ENCODE assay signal across 13 cellular contexts in the genomic region with DNA sequence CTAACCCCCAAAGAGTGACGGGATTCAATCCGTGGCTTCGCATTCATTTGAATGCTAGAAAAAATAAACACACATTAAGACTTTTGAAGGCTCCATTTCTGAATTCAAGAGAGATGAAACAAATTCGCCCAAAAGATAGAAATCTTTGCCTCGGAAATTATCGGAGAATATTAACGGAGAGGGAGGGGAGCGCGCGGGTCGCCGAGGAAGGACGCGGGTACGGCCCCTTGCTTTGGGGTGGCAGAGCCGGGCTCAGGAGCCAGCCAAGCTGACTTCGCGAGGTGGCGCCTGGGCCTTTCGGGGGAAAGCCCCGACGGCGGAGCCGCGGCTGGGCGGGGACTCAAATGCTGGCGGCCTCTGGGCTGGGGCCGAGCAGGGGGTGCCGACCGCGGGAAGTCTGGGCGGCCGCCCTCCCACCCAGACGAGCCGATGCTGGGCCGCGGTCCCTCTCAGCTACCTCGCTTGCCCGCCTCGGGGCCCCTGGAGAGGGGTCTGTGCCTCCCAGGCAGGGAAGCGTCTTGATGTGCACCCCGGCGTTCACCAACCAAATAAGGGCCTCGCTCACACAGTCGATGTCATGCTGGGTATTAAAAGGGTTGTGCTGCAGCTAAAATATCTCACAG. TPM values are rescaled to one million over a fixed set of nuclear protein-coding genes. Genes with fewer than 3 reads are reported as not detected.
DNase-seq lines count a peak whose midpoint lies in the region; ATAC-seq and TF ChIP-seq lines count a peak whose summit lies in the region.
"Had no signal": no experiment of that assay in that cellular context is flagged by ENCODE, and none has a peak within 500 bp of the region (broad histone marks: within the 10 kb centered on the region; RNA-seq: fewer than 3 reads in every experiment).

No MANE protein-coding gene starts in this region.

- POLR2A ChIA-PET in WTC11 (lab: Charles Lee): no interaction called here
- POLR2A ChIA-PET in Caco-2 (lab: Charles Lee): no interaction called here

- H3K4me3 ChIP-seq in mesendoderm (ENCODE audit: low read length) (no peak overlapping the region), stomach (peak overlapping the region in 1 of 4 donors; percentile 37), Caco-2 (ENCODE audit: low read depth, low read length) (no peak overlapping the region)

- no peak overlapping the region for H3K4me2 ChIP-seq in mesendoderm (ENCODE audit: low read length)

- no peaks in the 10 kb centered on the region for H3K36me3 ChIP-seq in ES-I3 (ENCODE audit: insufficient read depth, low read length)
- no peaks in the 10 kb centered on the region for H3K36me3 ChIP-seq in mesendoderm (ENCODE audit: control insufficient read depth, insufficient read depth, low read length)
- no peaks in the 10 kb centered on the region for H3K36me3 ChIP-seq in stomach
- no peaks in the 10 kb centered on the region for H3K36me3 ChIP-seq in Caco-2 (ENCODE audit: control insufficient read depth, insufficient read depth, low read length)

- H3K4me1 Mint-ChIP-seq in WTC11 (peaks cover 56% of the 10 kb centered on the region), Caco-2 (ENCODE audit: low read depth, unreplicated experiment) (no peaks in the 10 kb centered on the region)

- ATAC-seq in GM18520 (IDR thresholded peaks at IDR 0.05; ENCODE audit: unreplicated experiment) (peak; percentile 62), WTC11 (peak; percentile 30)

- CTCF ChIA-PET in WTC11 (lab: Charles Lee) (interaction anchor here (0.8 to 5.2 kb wide), 13 partner anchors 8 to 436 kb away, joined by 3 to 113 read pairs (median 7); a partner anchor contains a TSS), Caco-2 (lab: Charles Lee) (no interaction called here)

- H3K36me3 Mint-ChIP-seq in WTC11 (no peaks in the 10 kb centered on the region), Caco-2 (ENCODE audit: insufficient read depth, unreplicated experiment) (no peaks in the 10 kb centered on the region)

- TF ChIP-seq CTCF in WTC11 (IDR thresholded peaks at IDR 0.05) (no peak), stomach (IDR thresholded peaks at IDR 0.05) (no peak), Caco-2 (IDR thresholded peaks at IDR 0.05; ENCODE audit: insufficient read depth in 1 of 2, low read depth in 1 of 2, low read length in 1 of 2, severe bottlenecking in 1 of 2, unreplicated experiment in 1 of 2) (no peak)

- H3K23ac ChIP-seq in mesendoderm (ENCODE audit: low read length): no peak overlapping the region

- H3K27ac ChIP-seq in mesendoderm (ENCODE audit: low read depth, low read length): no peak overlapping the region
- H3K27ac ChIP-seq in stomach: no peak overlapping the region

- peak overlapping the region; percentile 27; the same call in 1 of the 2 replicates for H3K9ac ChIP-seq in ES-I3 (ENCODE audit: low read depth, low read length)
- no peak overlapping the region for H3K9ac ChIP-seq in mesendoderm (ENCODE audit: low read length)

- H2BK15ac ChIP-seq in mesendoderm (replicated peaks; ENCODE audit: low read depth): no peak overlapping the region

- H3K4me1 ChIP-seq in ES-I3 (ENCODE audit: insufficient read depth, low read length) (peaks cover 35% of the 10 kb centered on the region), mesendoderm (ENCODE audit: control insufficient read depth, low read depth, low read length) (no peaks in the 10 kb centered on the region), stomach (peaks cover 5 to 33% (median 18%) of the 10 kb centered on the region in 4 donors), Caco-2 (no peaks in the 10 kb centered on the region)

- H3K79me1 ChIP-seq in mesendoderm (ENCODE audit: low read length): no peaks in the 10 kb centered on the region

- no peak overlapping the region for H3K4ac ChIP-seq in mesendoderm (ENCODE audit: low read depth, low read length)

- no CpG with 5 or more reads among the region's 45 CpGs for WGBS in mesendoderm (ENCODE audit: extremely low coverage, insufficient coverage, low lambda C conversion rate)
- WGBS in stomach, 5 donors: 2 to 7% (median 5%) methylated on average over 22 to 45 of the region's 45 CpGs

- H3K56ac ChIP-seq in mesendoderm (ENCODE audit: low read length): no peak overlapping the region

- no peaks in the 10 kb centered on the region for H3K79me2 ChIP-seq in mesendoderm (ENCODE audit: control insufficient read depth, insufficient read depth, low read length)

- H3K9me3 ChIP-seq in ES-I3 (ENCODE audit: control insufficient read depth, insufficient read depth, low read length): no peaks in the 10 kb centered on the region
- peaks cover 0 to 34% (median 5%) of the 10 kb centered on the region in 4 donors for H3K9me3 ChIP-seq in stomach
- H3K9me3 ChIP-seq in Caco-2: no peaks in the 10 kb centered on the region

- no peak overlapping the region for H2BK5ac ChIP-seq in mesendoderm (ENCODE audit: low read length)

- peak overlapping the region; percentile 65 for H3K4me3 Mint-ChIP-seq in WTC11
- H3K4me3 Mint-ChIP-seq in Caco-2 (ENCODE audit: unreplicated experiment): no peak overlapping the region

- H2BK120ac ChIP-seq in mesendoderm (ENCODE audit: low read depth, low read length): no peak overlapping the region

- H3K27me3 ChIP-seq in mesendoderm (ENCODE audit: insufficient read depth, low read length, poor library complexity) (peaks cover 78% of the 10 kb centered on the region), stomach (peaks cover 32 to 99% (median 91%) of the 10 kb centered on the region in 3 donors), Caco-2 (replicated peaks; ENCODE audit: control insufficient read depth, insufficient read depth, low read length) (no peaks in the 10 kb centered on the region)

- DNase-seq in WTC11 (ENCODE audit: low spot score) (peak; percentile 60), mesendoderm (peak; percentile 26), stomach (no peak), NCI-H226 (no peak), Caco-2 (no peak)
- DNase-seq: activated CD4-positive, alpha-beta T cell treated with anti-CD3 and anti-CD28 coated beads, Interleukin-2, amount 50 U/mL, for 4 hours; IMR-90; left cardiac atrium; NCI-H446 had no signal

- H3K27me3 Mint-ChIP-seq in WTC11 (ENCODE audit: low read depth) (peaks cover 100% of the 10 kb centered on the region), Caco-2 (ENCODE audit: insufficient read depth, unreplicated experiment) (peaks cover 25% of the 10 kb centered on the region)

- BruUV-seq in Caco-2 (replicated peaks; lab: Mats Ljungman, UMichigan): no TSS peak

- H2AK5ac ChIP-seq in mesendoderm (ENCODE audit: low read length): no peak overlapping the region

- no peak overlapping the region for H4K8ac ChIP-seq in mesendoderm (ENCODE audit: low read depth, low read length)

- H3K9me3 Mint-ChIP-seq in WTC11: no peaks in the 10 kb centered on the region
- no peaks in the 10 kb centered on the region for H3K9me3 Mint-ChIP-seq in Caco-2 (ENCODE audit: unreplicated experiment)

- no peak for TF ChIP-seq EP300 in stomach (IDR thresholded peaks at IDR 0.05)

- H3K27ac Mint-ChIP-seq in WTC11: no peak overlapping the region
- no peak overlapping the region for H3K27ac Mint-ChIP-seq in Caco-2 (ENCODE audit: unreplicated experiment)

- no peak overlapping the region for H4K5ac ChIP-seq in mesendoderm (ENCODE audit: low read length)

- intact Hi-C loops in stomach (cut with DNase I; ENCODE audit: low total_unique reads) (no loop called here), Caco-2 (cut with micrococcal nuclease; ENCODE audit: unreplicated experiment) (no loop called here)

- no peak for TF ChIP-seq POLR2A in stomach (IDR thresholded peaks at IDR 0.05)

- no peak overlapping the region for H3K18ac ChIP-seq in mesendoderm (ENCODE audit: low read length)

TF ChIP-seq in WTC11, 78 proteins besides CTCF, POLR2A, EP300 and RAD21:
- TF ChIP-seq, protein P1, sequence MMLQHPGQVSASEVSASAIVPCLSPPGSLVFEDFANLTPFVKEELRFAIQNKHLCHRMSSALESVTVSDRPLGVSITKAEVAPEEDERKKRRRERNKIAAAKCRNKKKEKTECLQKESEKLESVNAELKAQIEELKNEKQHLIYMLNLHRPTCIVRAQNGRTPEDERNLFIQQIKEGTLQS (CRISPR knock-in tag; conservative IDR thresholded peaks at IDR 0.05): no peak
- TF ChIP-seq ZNF423 (CRISPR knock-in tag; IDR thresholded peaks at IDR 0.05): peak; percentile 55

RNA-seq across cellular contexts. Expression of a gene that starts 14.7 kb away (rescaled TPM):
- total RNA-seq in WTC11 (2021): 0.16 to 0.18 TPM in 2 of 3 replicates, not detected in the other
- polyA plus RNA-seq in mesendoderm (2013, experiment 1 of 2): 0.01 TPM
- not detected for polyA plus RNA-seq in mesendoderm (2013, experiment 2 of 2)
- total RNA-seq in stomach: 10 to 100 TPM in 1 of 5 donors, not detected in 4; 13.4 TPM
- polyA plus RNA-seq in stomach: not detected
- total RNA-seq in Caco-2 (2022): 0.66 and 1.5 TPM in 2 replicates
- total RNA-seq: IMR-90, left cardiac atrium, posterior vena cava, SK-MEL-5 had no signal
- polyA plus RNA-seq: IMR-90 had no signal

Comparison
In these comparisons a context has a peak if more than half of its experiments do, and no peak if none do; other contexts are left out.
1. DNase-seq: peak in WTC11 (single experiment) and mesendoderm (single experiment); none in stomach (single experiment), NCI-H226 (single experiment) and Caco-2 (0 of 2).